Comparison of ENCODE assay signal across 12 cellular contexts in the genomic region with DNA sequence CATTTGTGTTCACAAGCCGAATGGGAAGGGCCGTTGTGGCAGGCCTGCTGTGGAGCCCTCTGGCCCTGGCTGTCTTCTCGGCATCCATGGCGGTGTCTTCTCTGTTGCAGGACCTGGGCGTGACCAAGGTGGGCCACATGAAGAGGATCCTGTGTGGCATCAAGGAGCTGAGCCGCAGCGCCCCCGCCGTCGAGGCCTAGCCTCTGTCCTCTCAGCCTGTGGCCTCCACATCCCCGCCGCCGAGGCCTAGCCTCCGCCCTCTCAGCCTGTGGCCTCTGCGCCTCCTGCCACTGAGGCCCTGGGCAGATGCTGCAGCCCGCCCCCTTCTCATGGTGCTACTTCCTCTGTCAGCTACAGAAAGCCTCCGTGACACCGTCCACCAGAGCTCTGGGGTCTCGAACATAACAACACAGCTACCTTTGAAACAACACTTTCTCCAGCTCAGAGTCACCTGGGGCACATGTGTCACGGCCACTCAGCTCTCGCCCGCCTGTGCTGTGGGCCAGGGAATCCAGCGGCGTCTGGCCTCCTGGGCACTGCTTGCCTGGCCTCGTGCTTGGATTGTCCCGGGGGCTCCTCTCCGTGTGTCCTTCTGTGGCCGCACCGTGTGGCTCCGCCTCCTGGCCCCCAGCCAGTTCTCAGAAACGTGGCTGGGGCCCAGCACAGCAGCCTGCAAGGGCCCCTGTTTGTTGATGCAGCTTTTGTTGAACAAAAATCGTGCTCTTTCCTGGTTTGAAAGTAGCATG.
DNase-seq lines count a peak whose midpoint lies in the region; ATAC-seq, FAIRE-seq and TF ChIP-seq lines count a peak whose summit lies in the region.
"Had no signal": no experiment of that assay in that cellular context is flagged by ENCODE, and none has a peak within 500 bp of the region (broad histone marks: within the 10 kb centered on the region; RNA-seq: fewer than 3 reads in every experiment).

No MANE protein-coding gene starts in this region.

- DNase-seq in A549 (ENCODE audit: low read depth in 1 of 2, low spot score in 1 of 2), result no peak
- DNase-seq in activated T-helper 1 cell treated with anti-CD3 and anti-CD28 coated beads, Interleukin-12 subunit alpha, Interleukin-12 subunit beta, Interleukin-2, Interleukin-4 antibody, amounts not matched to agents 30 ng/mL and 10 ng/mL and 1 ng/mL, durations not matched to agents 14 hours and 24 hours and 36 hours (ENCODE audit: low spot score), result no peak
- DNase-seq in left ventricle myocardium superior, result peak; percentile 84
- DNase-seq in pancreas, result peak in 1 of 6 donors; percentile 49
- DNase-seq in PC-3, result no peak
- no peak for DNase-seq in smooth muscle cell (lab: John Stamatoyannopoulos, UW; ENCODE audit: unreplicated experiment)
- no peak for DNase-seq in inferior parietal cortex (ENCODE audit: extremely low spot score)
- DNase-seq: central memory CD4-positive, alpha-beta T cell; GOT3 had no signal

- H3K36me3 Mint-ChIP-seq in activated T-helper 1 cell treated with anti-CD3 and anti-CD28 coated beads, Interleukin-12 subunit alpha, Interleukin-12 subunit beta, Interleukin-2, Interleukin-4 antibody, amounts not matched to agents 30 ng/mL and 10 ng/mL and 1 ng/mL, durations not matched to agents 14 hours and 24 hours and 36 hours (ENCODE audit: low read depth), result peaks cover 12% of the 10 kb centered on the region

- no peak for TF ChIP-seq CTCF in A549 (IDR thresholded peaks at IDR 0.05)
- TF ChIP-seq CTCF in pancreas (IDR thresholded peaks at IDR 0.05), result no peak
- no peak for TF ChIP-seq CTCF in PC-3 (conservative IDR thresholded peaks at IDR 0.05; ENCODE audit: low read depth, low read length)
- no peak for TF ChIP-seq CTCF in smooth muscle cell (IDR thresholded peaks at IDR 0.05; ENCODE audit: borderline replicate concordance, insufficient read depth, poor library complexity, severe bottlenecking)

- no peaks in the 10 kb centered on the region for H3K27me3 Mint-ChIP-seq in activated T-helper 1 cell treated with anti-CD3 and anti-CD28 coated beads, Interleukin-12 subunit alpha, Interleukin-12 subunit beta, Interleukin-2, Interleukin-4 antibody, amounts not matched to agents 30 ng/mL and 10 ng/mL and 1 ng/mL, durations not matched to agents 14 hours and 24 hours and 36 hours (ENCODE audit: insufficient read depth)

- H3K9me3 Mint-ChIP-seq in activated T-helper 1 cell treated with anti-CD3 and anti-CD28 coated beads, Interleukin-12 subunit alpha, Interleukin-12 subunit beta, Interleukin-2, Interleukin-4 antibody, amounts not matched to agents 30 ng/mL and 10 ng/mL and 1 ng/mL, durations not matched to agents 14 hours and 24 hours and 36 hours, result no peaks in the 10 kb centered on the region

- H3K79me2 ChIP-seq in PC-3 (ENCODE audit: low read length) (no peaks in the 10 kb centered on the region), smooth muscle cell (ENCODE audit: low read depth) (no peaks in the 10 kb centered on the region)

- whole genome bisulfite sequencing in A549 (ENCODE audit: missing lambda C conversion rate), result 88% methylated on average over 30 of the region's 32 CpGs
- WGBS in pancreas, 2 donors, result 75 to 78% methylated on average over 32 of the region's 32 CpGs
- 97% methylated on average over 28 of the region's 32 CpGs for WGBS in smooth muscle cell (ENCODE audit: low lambda C conversion rate)

- no peak for ATAC-seq in A549
- peak; percentile 80 for ATAC-seq in left ventricle myocardium superior
- peak in 3 of 4 donors; percentile 29 to 42 (median 41) for ATAC-seq in pancreas
- ATAC-seq in PC-3, result no peak
- no peak for ATAC-seq in HG03342 (IDR thresholded peaks at IDR 0.05; ENCODE audit: unreplicated experiment)

- no peaks in the 10 kb centered on the region for H4K20me1 ChIP-seq in PC-3 (ENCODE audit: low read length)
- H4K20me1 ChIP-seq in smooth muscle cell (ENCODE audit: low read depth), result no peaks in the 10 kb centered on the region

- no peak for TF ChIP-seq POLR2A in A549 (IDR thresholded peaks at IDR 0.05; ENCODE audit: low read length)

- FAIRE-seq in A549 (lab: Jason Lieb, UNC), result no peak
- FAIRE-seq in pancreas (lab: Jason Lieb, UNC), result no peak

- no TSS peak for BruUV-seq in PC-3 (replicated peaks; lab: Mats Ljungman, UMichigan)

- H3K27ac ChIP-seq in A549 (peak overlapping the region; percentile 52 to 98), pancreas (peak overlapping the region in 1 of 4 donors; percentile 23), PC-3 (ENCODE audit: low read length) (no peak overlapping the region), smooth muscle cell (ENCODE audit: low read depth) (no peak overlapping the region)
- H3K27ac ChIP-seq: BLaER1 had no signal

- CTCF ChIA-PET in A549 (lab: Yijun Ruan, JAX), result interaction anchor here (0.9 to 1.6 kb wide), 5 partner anchors 10 to 363 kb away, joined by 3 to 5 read pairs (median 3); no protein-coding TSS in a partner anchor
- CTCF ChIA-PET in PC-3 (lab: Charles Lee), result no interaction called here

- H3K36me3 ChIP-seq in pancreas, result no peaks in the 10 kb centered on the region
- H3K36me3 ChIP-seq in PC-3 (ENCODE audit: low read depth, low read length), result peaks cover 24% of the 10 kb centered on the region
- H3K36me3 ChIP-seq in smooth muscle cell (ENCODE audit: low read depth), result peaks cover 3% of the 10 kb centered on the region

- H3K4me2 ChIP-seq in A549 (no peak overlapping the region), PC-3 (ENCODE audit: low read length) (no peak overlapping the region), smooth muscle cell (no peak overlapping the region)
- H3K4me2 ChIP-seq: BLaER1 had no signal

- H3K4me3 ChIP-seq in A549 (no peak overlapping the region), pancreas (no peak overlapping the region), PC-3 (ENCODE audit: low read length) (no peak overlapping the region), smooth muscle cell (no peak overlapping the region)
- H3K4me3 ChIP-seq: BLaER1 had no signal

- no peak for TF ChIP-seq RAD21 in A549 (conservative IDR thresholded peaks at IDR 0.05 in 1 of 2, IDR thresholded peaks at IDR 0.05 in 1 of 2)

- peak overlapping the region; percentile 29 for H3K27ac Mint-ChIP-seq in activated T-helper 1 cell treated with anti-CD3 and anti-CD28 coated beads, Interleukin-12 subunit alpha, Interleukin-12 subunit beta, Interleukin-2, Interleukin-4 antibody, amounts not matched to agents 30 ng/mL and 10 ng/mL and 1 ng/mL, durations not matched to agents 14 hours and 24 hours and 36 hours

- H3K9me2 ChIP-seq in PC-3 (replicated peaks; ENCODE audit: low read length), result no peaks in the 10 kb centered on the region

- H3F3A ChIP-seq in PC-3 (ENCODE audit: low read length, unreplicated experiment) (no peaks in the 10 kb centered on the region), smooth muscle cell (ENCODE audit: low read depth) (no peaks in the 10 kb centered on the region)

- no peak overlapping the region for H2AFZ ChIP-seq in PC-3 (ENCODE audit: low read length)
- no peak overlapping the region for H2AFZ ChIP-seq in smooth muscle cell (ENCODE audit: low read depth)

- H3K4me1 ChIP-seq in A549, result peaks cover 21% of the 10 kb centered on the region
- H3K4me1 ChIP-seq in pancreas, result no peaks in the 10 kb centered on the region
- no peaks in the 10 kb centered on the region for H3K4me1 ChIP-seq in PC-3 (ENCODE audit: insufficient read depth, low read length)
- H3K4me1 ChIP-seq in smooth muscle cell (ENCODE audit: low read depth), result no peaks in the 10 kb centered on the region

- H3K9ac ChIP-seq in PC-3 (ENCODE audit: low read length) (no peak overlapping the region), smooth muscle cell (ENCODE audit: low read depth) (no peak overlapping the region)
- H3K9ac ChIP-seq: BLaER1 had no signal

- H3K4me1 Mint-ChIP-seq in activated T-helper 1 cell treated with anti-CD3 and anti-CD28 coated beads, Interleukin-12 subunit alpha, Interleukin-12 subunit beta, Interleukin-2, Interleukin-4 antibody, amounts not matched to agents 30 ng/mL and 10 ng/mL and 1 ng/mL, durations not matched to agents 14 hours and 24 hours and 36 hours (ENCODE audit: low read depth), result no peaks in the 10 kb centered on the region

- no peak overlapping the region for H3K4me3 Mint-ChIP-seq in activated T-helper 1 cell treated with anti-CD3 and anti-CD28 coated beads, Interleukin-12 subunit alpha, Interleukin-12 subunit beta, Interleukin-2, Interleukin-4 antibody, amounts not matched to agents 30 ng/mL and 10 ng/mL and 1 ng/mL, durations not matched to agents 14 hours and 24 hours and 36 hours

- TF ChIP-seq EP300 in A549 (IDR thresholded peaks at IDR 0.05), result no peak

- H3K27me3 ChIP-seq in pancreas (no peaks in the 10 kb centered on the region), PC-3 (ENCODE audit: low read length) (no peaks in the 10 kb centered on the region), smooth muscle cell (ENCODE audit: low read depth) (no peaks in the 10 kb centered on the region)
- H3K27me3 ChIP-seq: BLaER1, tibial nerve had no signal

- intact Hi-C loops in activated T-helper 1 cell treated with anti-CD3 and anti-CD28 coated beads, Interleukin-12 subunit alpha, Interleukin-12 subunit beta, Interleukin-2, Interleukin-4 antibody, amounts not matched to agents 30 ng/mL and 10 ng/mL and 1 ng/mL, durations not matched to agents 14 hours and 24 hours and 36 hours (cut with micrococcal nuclease), result no loop called here
- intact Hi-C loops in left ventricle myocardium superior (cut with micrococcal nuclease) (no loop called here), pancreas (cut with DNase I) (no loop called here), PC-3 (cut with micrococcal nuclease) (no loop called here)

- H3K9me3 ChIP-seq in A549, result no peaks in the 10 kb centered on the region
- H3K9me3 ChIP-seq in pancreas, result no peaks in the 10 kb centered on the region
- no peaks in the 10 kb centered on the region for H3K9me3 ChIP-seq in PC-3 (ENCODE audit: low read length)
- no peaks in the 10 kb centered on the region for H3K9me3 ChIP-seq in smooth muscle cell (replicated peaks; ENCODE audit: low read depth)
- H3K9me3 ChIP-seq: BLaER1, tibial nerve had no signal

- POLR2A ChIA-PET in A549 (lab: Yijun Ruan, JAX) (no interaction called here), PC-3 (lab: Charles Lee; ENCODE audit: unreplicated experiment) (no interaction called here)

TF ChIP-seq in A549, 52 proteins besides CTCF, POLR2A, EP300 and RAD21 (continues in another document):
- no peak for TF ChIP-seq ELK1 (IDR thresholded peaks at IDR 0.05; ENCODE audit: low read depth, low read length)

Comparison
In these comparisons a context has a peak if more than half of its experiments do, and no peak if none do; other contexts are left out.
1. ATAC-seq: peak in left ventricle myocardium superior (single experiment) and pancreas (3 of 4); none in A549 (0 of 2), PC-3 (single experiment) and HG03342 (single experiment).
2. H3K27ac ChIP-seq: peak in A549 (2 of 2); none in PC-3 (single experiment) and smooth muscle cell (single experiment).